Comparison of ENCODE assay signal across 1 cellular context in genomic region chr5:150648294-150649107, GRCh38.
TF ChIP-seq lines count a peak whose summit lies in the region.

No MANE protein-coding gene starts in this region.

TF ChIP-seq in endothelial cell of umbilical vein, 7 proteins besides CTCF, POLR2A, EP300 and RAD21:
- TF ChIP-seq EZH2 (IDR thresholded peaks at IDR 0.05; ENCODE audit: borderline replicate concordance, low read depth, low read length, severe bottlenecking) (no peak), POLR2AphosphoS5 (IDR thresholded peaks at IDR 0.05; ENCODE audit: insufficient read depth, low read depth, low read length) (no peak), FOS (IDR thresholded peaks at IDR 0.05; ENCODE audit: borderline replicate concordance, insufficient read depth, low read length) (no peak), JUN (IDR thresholded peaks at IDR 0.05; ENCODE audit: borderline replicate concordance, insufficient read depth, insufficient read length, low read depth) (no peak)
